In genomic region chr22:43267332-43267731, GRCh38 we compare ENCODE assay signal across 25 cellular contexts.
DNase-seq lines count a peak whose midpoint lies in the region; ATAC-seq, FAIRE-seq and TF ChIP-seq lines count a peak whose summit lies in the region.
"Had no signal": no experiment of that assay in that cellular context is flagged by ENCODE, and none has a peak within 500 bp of the region (broad histone marks: within the 10 kb centered on the region; RNA-seq: fewer than 3 reads in every experiment).

No MANE protein-coding gene starts in this region.

- intact Hi-C loops in left lung (cut with DNase I), result no loop called here

- peak overlapping the region; percentile 1; the same call in 1 of the 2 replicates for H3K9ac ChIP-seq in BLaER1
- no peak overlapping the region for H3K9ac ChIP-seq in astrocyte (ENCODE audit: low read length)
- H3K9ac ChIP-seq: GM23248 had no signal

- H2AFZ ChIP-seq in astrocyte (ENCODE audit: low read depth, low read length), result no peak overlapping the region
- H2AFZ ChIP-seq: GM23248 had no signal

- H3K4me1 ChIP-seq in BLaER1 (peaks cover 67% of the 10 kb centered on the region), HEK293 (ENCODE audit: control insufficient read depth, insufficient read depth, low read length) (peaks cover 9% of the 10 kb centered on the region), astrocyte (ENCODE audit: insufficient read depth, low read length) (peaks cover 20% of the 10 kb centered on the region), left lung (peaks cover 11 to 27% of the 10 kb centered on the region in 2 donors)
- H3K4me1 ChIP-seq: A549 had no signal

- H3K27me3 Mint-ChIP-seq in astrocyte (ENCODE audit: low read depth, unreplicated experiment), result peaks cover 80% of the 10 kb centered on the region
- peaks cover 0 to 12% (median 6%) of the 10 kb centered on the region in 5 donors for H3K27me3 Mint-ChIP-seq in naive thymus-derived CD8-positive, alpha-beta T cell

- peaks cover 14% of the 10 kb centered on the region for H3K4me1 Mint-ChIP-seq in astrocyte (ENCODE audit: low read depth, unreplicated experiment)
- peaks cover 17 to 31% (median 25%) of the 10 kb centered on the region in 4 donors for H3K4me1 Mint-ChIP-seq in naive thymus-derived CD8-positive, alpha-beta T cell

- no peak overlapping the region for H3K4me3 ChIP-seq in BLaER1
- H3K4me3 ChIP-seq in HEK293 (ENCODE audit: low read depth, low read length), result no peak overlapping the region
- no peak overlapping the region for H3K4me3 ChIP-seq in astrocyte (ENCODE audit: insufficient read depth, low read depth, low read length)
- H3K4me3 ChIP-seq in left lung, result no peak overlapping the region
- H3K4me3 ChIP-seq: A549, GM12878, GM23248 had no signal

- TF ChIP-seq CTCF in HEK293 (tag by site-specific recombination; IDR thresholded peaks at IDR 0.05), result no peak
- no peak for TF ChIP-seq CTCF in astrocyte (IDR thresholded peaks at IDR 0.05; ENCODE audit: insufficient read depth, low read depth, low read length)
- no peak for TF ChIP-seq CTCF in left lung (IDR thresholded peaks at IDR 0.05)

- H3K36me3 Mint-ChIP-seq in astrocyte (ENCODE audit: low read depth, unreplicated experiment), result peaks cover 2% of the 10 kb centered on the region
- H3K36me3 Mint-ChIP-seq in naive thymus-derived CD8-positive, alpha-beta T cell, result no peaks in the 10 kb centered on the region
- H3K36me3 Mint-ChIP-seq: CD4-positive, CD25-positive, alpha-beta regulatory T cell; CD8-positive, alpha-beta T cell had no signal

- POLR2A ChIA-PET in HEK293 (lab: Yijun Ruan, JAX), result no interaction called here
- POLR2A ChIA-PET in naive thymus-derived CD8-positive, alpha-beta T cell (lab: Charles Lee), result no interaction called here

- no peaks in the 10 kb centered on the region for H3K79me2 ChIP-seq in astrocyte (ENCODE audit: insufficient read depth, low read length)

- peak overlapping the region; percentile 26 for H3K27ac Mint-ChIP-seq in astrocyte (ENCODE audit: unreplicated experiment)
- peak overlapping the region in 2 of 10 donors; percentile 6 to 62 for H3K27ac Mint-ChIP-seq in naive thymus-derived CD8-positive, alpha-beta T cell
- H3K27ac Mint-ChIP-seq: CD4-positive, CD25-positive, alpha-beta regulatory T cell; CD8-positive, alpha-beta T cell; HFFc6 had no signal

- H4K20me1 ChIP-seq in BLaER1 (no peaks in the 10 kb centered on the region), astrocyte (ENCODE audit: insufficient read depth, low read length) (no peaks in the 10 kb centered on the region)

- no peaks in the 10 kb centered on the region for H3K9me3 Mint-ChIP-seq in astrocyte (ENCODE audit: unreplicated experiment)
- H3K9me3 Mint-ChIP-seq in naive thymus-derived CD8-positive, alpha-beta T cell, result no peaks in the 10 kb centered on the region
- H3K9me3 Mint-ChIP-seq: CD8-positive, alpha-beta T cell; HFFc6 had no signal

- ATAC-seq in left lung, result no peak
- ATAC-seq in naive thymus-derived CD8-positive, alpha-beta T cell, result no peak
- ATAC-seq: A549; CD8-positive, alpha-beta T cell; GM12878 had no signal

- H3K36me3 ChIP-seq in BLaER1, result no peaks in the 10 kb centered on the region
- no peaks in the 10 kb centered on the region for H3K36me3 ChIP-seq in HEK293 (ENCODE audit: control insufficient read depth in 2 of 2, insufficient read depth in 1 of 2, low read length in 2 of 2)
- no peaks in the 10 kb centered on the region for H3K36me3 ChIP-seq in astrocyte (ENCODE audit: insufficient read depth, low read length)
- no peaks in the 10 kb centered on the region for H3K36me3 ChIP-seq in left lung
- H3K36me3 ChIP-seq: BE2C had no signal

- H3K4me2 ChIP-seq in BLaER1 (peak overlapping the region; percentile 84), astrocyte (ENCODE audit: low read length) (no peak overlapping the region)
- H3K4me2 ChIP-seq: A549 had no signal

- H3K9me3 ChIP-seq in BLaER1 (no peaks in the 10 kb centered on the region), HEK293 (ENCODE audit: control insufficient read depth, insufficient read depth, low read depth, low read length) (no peaks in the 10 kb centered on the region), astrocyte (ENCODE audit: insufficient read depth, low read depth, low read length) (no peaks in the 10 kb centered on the region), left lung (no peaks in the 10 kb centered on the region)
- H3K9me3 ChIP-seq: A549, BE2C, Caco-2 had no signal

- no peak overlapping the region for H3K4me3 Mint-ChIP-seq in astrocyte (ENCODE audit: unreplicated experiment)
- no peak overlapping the region for H3K4me3 Mint-ChIP-seq in naive thymus-derived CD8-positive, alpha-beta T cell
- H3K4me3 Mint-ChIP-seq: CD8-positive, alpha-beta T cell; HFFc6 had no signal

- CTCF ChIA-PET in HEK293 (lab: Yijun Ruan, JAX), result interaction anchor here (0.7 to 2.2 kb wide), 3 partner anchors 36 to 60 kb away, joined by 3 to 9 read pairs (median 7); no protein-coding TSS in a partner anchor

- no peaks in the 10 kb centered on the region for H3K27me3 ChIP-seq in BLaER1
- H3K27me3 ChIP-seq in astrocyte (ENCODE audit: insufficient read depth, low read length), result peaks cover 48% of the 10 kb centered on the region
- H3K27me3 ChIP-seq in left lung, result peaks cover 0 to 22% of the 10 kb centered on the region in 2 donors
- H3K27me3 ChIP-seq: BE2C had no signal

- DNase-seq in astrocyte (ENCODE audit: low read depth) (no peak), OCI-M2 (lab: John Stamatoyannopoulos, UW; ENCODE audit: unreplicated experiment) (no peak), left lung (no peak)
- no peak for DNase-seq in naive thymus-derived CD8-positive, alpha-beta T cell
- DNase-seq: 8988T; ACHN; AML-193; Caco-2; CD4-positive, CD25-positive, alpha-beta regulatory T cell; CD8-positive, alpha-beta T cell; DMS153; DND-41; GDM1; GM23248; H7; HCEC 1CT; HFFc6 had no signal

- FAIRE-seq in astrocyte (lab: Jason Lieb, UNC), result no peak
- FAIRE-seq: A549, GM12878, GM19239, H1 had no signal

- peak overlapping the region; percentile 55 for H3K27ac ChIP-seq in BLaER1
- H3K27ac ChIP-seq in HEK293 (ENCODE audit: extremely low read depth, low read depth, low read length), result no peak overlapping the region
- H3K27ac ChIP-seq in astrocyte (ENCODE audit: low read depth, low read length), result no peak overlapping the region
- H3K27ac ChIP-seq in left lung, result no peak overlapping the region
- H3K27ac ChIP-seq: A549, C4-2B, GM23248 had no signal

TF ChIP-seq in HEK293, 187 proteins besides CTCF, POLR2A, EP300 and RAD21:
- TF ChIP-seq ZNF239 (tag by site-specific recombination; IDR thresholded peaks at IDR 0.05), result peak; percentile 98
- TF ChIP-seq HOXD13 (CRISPR knock-in tag; IDR thresholded peaks at IDR 0.05; ENCODE audit: borderline replicate concordance), result no peak
